1 cellular context compared by ENCODE assay signal in the genomic region with DNA sequence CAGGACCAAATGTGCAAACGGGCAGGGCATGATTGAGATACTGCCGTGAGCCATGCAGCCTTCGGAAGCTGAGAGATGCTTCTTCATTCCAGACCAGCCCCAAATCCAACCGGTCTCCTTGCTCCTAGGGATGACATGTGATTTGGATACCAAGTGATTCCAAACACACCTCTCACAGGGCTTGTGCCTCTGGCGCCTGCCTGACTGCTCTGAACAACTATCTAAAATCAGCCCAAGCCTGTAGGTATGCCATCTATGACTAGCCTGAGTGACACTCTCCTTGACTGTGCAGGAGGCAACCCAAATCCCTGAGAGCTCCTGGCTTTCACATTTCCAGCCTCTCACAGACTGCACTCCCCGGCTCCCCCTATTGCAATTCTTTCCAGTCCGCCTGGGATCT.
TF ChIP-seq lines count a peak whose summit lies in the region.

No MANE protein-coding gene starts in this region.

TF ChIP-seq in GM23338, 12 proteins besides CTCF, POLR2A, EP300 and RAD21 (continued from another document):
- TF ChIP-seq, protein P1, sequence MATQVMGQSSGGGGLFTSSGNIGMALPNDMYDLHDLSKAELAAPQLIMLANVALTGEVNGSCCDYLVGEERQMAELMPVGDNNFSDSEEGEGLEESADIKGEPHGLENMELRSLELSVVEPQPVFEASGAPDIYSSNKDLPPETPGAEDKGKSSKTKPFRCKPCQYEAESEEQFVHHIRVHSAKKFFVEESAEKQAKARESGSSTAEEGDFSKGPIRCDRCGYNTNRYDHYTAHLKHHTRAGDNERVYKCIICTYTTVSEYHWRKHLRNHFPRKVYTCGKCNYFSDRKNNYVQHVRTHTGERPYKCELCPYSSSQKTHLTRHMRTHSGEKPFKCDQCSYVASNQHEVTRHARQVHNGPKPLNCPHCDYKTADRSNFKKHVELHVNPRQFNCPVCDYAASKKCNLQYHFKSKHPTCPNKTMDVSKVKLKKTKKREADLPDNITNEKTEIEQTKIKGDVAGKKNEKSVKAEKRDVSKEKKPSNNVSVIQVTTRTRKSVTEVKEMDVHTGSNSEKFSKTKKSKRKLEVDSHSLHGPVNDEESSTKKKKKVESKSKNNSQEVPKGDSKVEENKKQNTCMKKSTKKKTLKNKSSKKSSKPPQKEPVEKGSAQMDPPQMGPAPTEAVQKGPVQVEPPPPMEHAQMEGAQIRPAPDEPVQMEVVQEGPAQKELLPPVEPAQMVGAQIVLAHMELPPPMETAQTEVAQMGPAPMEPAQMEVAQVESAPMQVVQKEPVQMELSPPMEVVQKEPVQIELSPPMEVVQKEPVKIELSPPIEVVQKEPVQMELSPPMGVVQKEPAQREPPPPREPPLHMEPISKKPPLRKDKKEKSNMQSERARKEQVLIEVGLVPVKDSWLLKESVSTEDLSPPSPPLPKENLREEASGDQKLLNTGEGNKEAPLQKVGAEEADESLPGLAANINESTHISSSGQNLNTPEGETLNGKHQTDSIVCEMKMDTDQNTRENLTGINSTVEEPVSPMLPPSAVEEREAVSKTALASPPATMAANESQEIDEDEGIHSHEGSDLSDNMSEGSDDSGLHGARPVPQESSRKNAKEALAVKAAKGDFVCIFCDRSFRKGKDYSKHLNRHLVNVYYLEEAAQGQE (IDR thresholded peaks at IDR 0.05; ENCODE audit: unreplicated experiment): no peak
- TF ChIP-seq JUNB (IDR thresholded peaks at IDR 0.05; ENCODE audit: unreplicated experiment) (no peak), EZH2phosphoT487 (IDR thresholded peaks at IDR 0.05; ENCODE audit: unreplicated experiment) (no peak), CREB1 (CRISPR knock-in tag; IDR thresholded peaks at IDR 0.05; ENCODE audit: low read depth) (no peak), ZNF331 (CRISPR knock-in tag; IDR thresholded peaks at IDR 0.05; ENCODE audit: low read depth) (no peak), NANOG (IDR thresholded peaks at IDR 0.05; ENCODE audit: borderline replicate concordance) (no peak), EZH2 (IDR thresholded peaks at IDR 0.05; ENCODE audit: low read depth, unreplicated experiment) (no peak)
- TF ChIP-seq, protein P2, sequence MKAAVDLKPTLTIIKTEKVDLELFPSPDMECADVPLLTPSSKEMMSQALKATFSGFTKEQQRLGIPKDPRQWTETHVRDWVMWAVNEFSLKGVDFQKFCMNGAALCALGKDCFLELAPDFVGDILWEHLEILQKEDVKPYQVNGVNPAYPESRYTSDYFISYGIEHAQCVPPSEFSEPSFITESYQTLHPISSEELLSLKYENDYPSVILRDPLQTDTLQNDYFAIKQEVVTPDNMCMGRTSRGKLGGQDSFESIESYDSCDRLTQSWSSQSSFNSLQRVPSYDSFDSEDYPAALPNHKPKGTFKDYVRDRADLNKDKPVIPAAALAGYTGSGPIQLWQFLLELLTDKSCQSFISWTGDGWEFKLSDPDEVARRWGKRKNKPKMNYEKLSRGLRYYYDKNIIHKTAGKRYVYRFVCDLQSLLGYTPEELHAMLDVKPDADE (IDR thresholded peaks at IDR 0.05): no peak
- TF ChIP-seq, protein P3, sequence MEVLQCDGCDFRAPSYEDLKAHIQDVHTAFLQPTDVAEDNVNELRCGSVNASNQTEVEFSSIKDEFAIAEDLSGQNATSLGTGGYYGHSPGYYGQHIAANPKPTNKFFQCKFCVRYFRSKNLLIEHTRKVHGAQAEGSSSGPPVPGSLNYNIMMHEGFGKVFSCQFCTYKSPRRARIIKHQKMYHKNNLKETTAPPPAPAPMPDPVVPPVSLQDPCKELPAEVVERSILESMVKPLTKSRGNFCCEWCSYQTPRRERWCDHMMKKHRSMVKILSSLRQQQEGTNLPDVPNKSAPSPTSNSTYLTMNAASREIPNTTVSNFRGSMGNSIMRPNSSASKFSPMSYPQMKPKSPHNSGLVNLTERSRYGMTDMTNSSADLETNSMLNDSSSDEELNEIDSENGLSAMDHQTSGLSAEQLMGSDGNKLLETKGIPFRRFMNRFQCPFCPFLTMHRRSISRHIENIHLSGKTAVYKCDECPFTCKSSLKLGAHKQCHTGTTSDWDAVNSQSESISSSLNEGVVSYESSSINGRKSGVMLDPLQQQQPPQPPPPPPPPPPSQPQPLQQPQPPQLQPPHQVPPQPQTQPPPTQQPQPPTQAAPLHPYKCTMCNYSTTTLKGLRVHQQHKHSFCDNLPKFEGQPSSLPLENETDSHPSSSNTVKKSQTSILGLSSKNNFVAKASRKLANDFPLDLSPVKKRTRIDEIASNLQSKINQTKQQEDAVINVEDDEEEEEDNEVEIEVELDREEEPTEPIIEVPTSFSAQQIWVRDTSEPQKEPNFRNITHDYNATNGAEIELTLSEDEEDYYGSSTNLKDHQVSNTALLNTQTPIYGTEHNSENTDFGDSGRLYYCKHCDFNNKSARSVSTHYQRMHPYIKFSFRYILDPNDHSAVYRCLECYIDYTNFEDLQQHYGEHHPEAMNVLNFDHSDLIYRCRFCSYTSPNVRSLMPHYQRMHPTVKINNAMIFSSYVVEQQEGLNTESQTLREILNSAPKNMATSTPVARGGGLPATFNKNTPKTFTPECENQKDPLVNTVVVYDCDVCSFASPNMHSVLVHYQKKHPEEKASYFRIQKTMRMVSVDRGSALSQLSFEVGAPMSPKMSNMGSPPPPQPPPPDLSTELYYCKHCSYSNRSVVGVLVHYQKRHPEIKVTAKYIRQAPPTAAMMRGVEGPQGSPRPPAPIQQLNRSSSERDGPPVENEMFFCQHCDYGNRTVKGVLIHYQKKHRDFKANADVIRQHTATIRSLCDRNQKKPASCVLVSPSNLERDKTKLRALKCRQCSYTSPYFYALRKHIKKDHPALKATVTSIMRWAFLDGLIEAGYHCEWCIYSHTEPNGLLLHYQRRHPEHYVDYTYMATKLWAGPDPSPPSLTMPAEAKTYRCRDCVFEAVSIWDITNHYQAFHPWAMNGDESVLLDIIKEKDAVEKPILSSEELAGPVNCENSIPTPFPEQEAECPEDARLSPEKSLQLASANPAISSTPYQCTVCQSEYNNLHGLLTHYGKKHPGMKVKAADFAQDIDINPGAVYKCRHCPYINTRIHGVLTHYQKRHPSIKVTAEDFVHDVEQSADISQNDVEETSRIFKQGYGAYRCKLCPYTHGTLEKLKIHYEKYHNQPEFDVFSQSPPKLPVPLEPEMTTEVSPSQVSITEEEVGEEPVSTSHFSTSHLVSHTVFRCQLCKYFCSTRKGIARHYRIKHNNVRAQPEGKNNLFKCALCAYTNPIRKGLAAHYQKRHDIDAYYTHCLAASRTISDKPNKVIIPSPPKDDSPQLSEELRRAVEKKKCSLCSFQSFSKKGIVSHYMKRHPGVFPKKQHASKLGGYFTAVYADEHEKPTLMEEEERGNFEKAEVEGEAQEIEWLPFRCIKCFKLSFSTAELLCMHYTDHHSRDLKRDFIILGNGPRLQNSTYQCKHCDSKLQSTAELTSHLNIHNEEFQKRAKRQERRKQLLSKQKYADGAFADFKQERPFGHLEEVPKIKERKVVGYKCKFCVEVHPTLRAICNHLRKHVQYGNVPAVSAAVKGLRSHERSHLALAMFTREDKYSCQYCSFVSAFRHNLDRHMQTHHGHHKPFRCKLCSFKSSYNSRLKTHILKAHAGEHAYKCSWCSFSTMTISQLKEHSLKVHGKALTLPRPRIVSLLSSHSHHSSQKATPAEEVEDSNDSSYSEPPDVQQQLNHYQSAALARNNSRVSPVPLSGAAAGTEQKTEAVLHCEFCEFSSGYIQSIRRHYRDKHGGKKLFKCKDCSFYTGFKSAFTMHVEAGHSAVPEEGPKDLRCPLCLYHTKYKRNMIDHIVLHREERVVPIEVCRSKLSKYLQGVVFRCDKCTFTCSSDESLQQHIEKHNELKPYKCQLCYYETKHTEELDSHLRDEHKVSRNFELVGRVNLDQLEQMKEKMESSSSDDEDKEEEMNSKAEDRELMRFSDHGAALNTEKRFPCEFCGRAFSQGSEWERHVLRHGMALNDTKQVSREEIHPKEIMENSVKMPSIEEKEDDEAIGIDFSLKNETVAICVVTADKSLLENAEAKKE (CRISPR knock-in tag; IDR thresholded peaks at IDR 0.05): no peak
TF ChIP-seq in GM23338: peak in this region for 0.
